ENCODE assay signal across 8 cellular contexts in genomic region chr9:114501786-114502682, GRCh38. TPM values are rescaled to one million over a fixed set of nuclear protein-coding genes. Genes with fewer than 3 reads are reported as not detected.
A peak's percentile ranks its signal among the peaks of the same experiment; 100 is the strongest.
DNase-seq lines count a peak whose midpoint lies in the region; ATAC-seq, FAIRE-seq and TF ChIP-seq lines count a peak whose summit lies in the region.

No MANE protein-coding gene starts in this region.

- WGBS in A549 (ENCODE audit: missing lambda C conversion rate): 32% methylated on average over 9 of the region's 12 CpGs

- intact Hi-C loops in HCT116 (cut with micrococcal nuclease): no loop called here

- peak overlapping the region; percentile 80 for H3K4me2 ChIP-seq in A549
- no peak overlapping the region; the same call in 1 of the 2 replicates for H3K4me2 ChIP-seq in HCT116 (ENCODE audit: low read length)

- TF ChIP-seq EP300 in A549 (IDR thresholded peaks at IDR 0.05): no peak

- TF ChIP-seq RAD21 in A549 (conservative IDR thresholded peaks at IDR 0.05 in 1 of 2, IDR thresholded peaks at IDR 0.05 in 1 of 2) (no peak), HCT116 (IDR thresholded peaks at IDR 0.05; ENCODE audit: low read depth) (no peak)

- H3K27me3 Mint-ChIP-seq in activated naive CD8-positive, alpha-beta T cell treated with anti-CD3 and anti-CD28 coated beads, Interleukin-2, amount 50 U/mL, for 24 hours: peaks cover 8% of the 10 kb centered on the region
- H3K27me3 Mint-ChIP-seq in T-helper 2 cell treated with Interferon-gamma antibody and Interleukin-4, amounts not matched to agents 5 μg/mL and 100 μg/mL, for 36 hours (ENCODE audit: low read depth): peaks cover 52% of the 10 kb centered on the region

- H3K9ac ChIP-seq in HCT116 (ENCODE audit: low read length): no peak overlapping the region

- no peaks in the 10 kb centered on the region for H3K9me3 ChIP-seq in A549
- no peaks in the 10 kb centered on the region for H3K9me3 ChIP-seq in HCT116 (ENCODE audit: control insufficient read depth in 1 of 2, insufficient read depth in 1 of 2, low read depth in 1 of 2, low read length in 2 of 2)

- H3K4me3 ChIP-seq in A549 (no peak overlapping the region), HCT116 (replicated peaks in 1 of 2; ENCODE audit: low read depth in 1 of 2, low read length in 2 of 2) (no peak overlapping the region)

- H3K27ac Mint-ChIP-seq in activated naive CD8-positive, alpha-beta T cell treated with anti-CD3 and anti-CD28 coated beads, Interleukin-2, amount 50 U/mL, for 24 hours: no peak overlapping the region
- H3K27ac Mint-ChIP-seq in T-helper 2 cell treated with Interferon-gamma antibody and Interleukin-4, amounts not matched to agents 5 μg/mL and 100 μg/mL, for 36 hours: no peak overlapping the region

- H3K4me1 ChIP-seq in A549 (peaks cover 27% of the 10 kb centered on the region), HCT116 (ENCODE audit: control insufficient read depth in 1 of 2, insufficient read depth in 2 of 2, low read length in 2 of 2) (peaks cover 4 to 32% of the 10 kb centered on the region in 2 experiments; a peak in 3 of 4 replicates)

- peaks cover 49% of the 10 kb centered on the region for H3K4me1 Mint-ChIP-seq in activated naive CD8-positive, alpha-beta T cell treated with anti-CD3 and anti-CD28 coated beads, Interleukin-2, amount 50 U/mL, for 24 hours
- peaks cover 15% of the 10 kb centered on the region for H3K4me1 Mint-ChIP-seq in T-helper 2 cell treated with Interferon-gamma antibody and Interleukin-4, amounts not matched to agents 5 μg/mL and 100 μg/mL, for 36 hours (ENCODE audit: low read depth)

- no peak for FAIRE-seq in A549 (lab: Jason Lieb, UNC)

- H3K9me2 ChIP-seq in HCT116 (ENCODE audit: insufficient read depth): no peaks in the 10 kb centered on the region

- CTCF ChIA-PET in A549 (lab: Yijun Ruan, JAX) (interaction anchor here (0.9 to 10.7 kb wide), 8 partner anchors 9 to 157 kb away, joined by 3 to 104 read pairs (median 5); partner anchors contain the start of gene ATP6V1G1), HCT116 (lab: Charles Lee) (interaction anchor here (1.0 kb wide), 1 partner anchor 151 kb away, joined by 3 read pairs; no protein-coding TSS in a partner anchor)

- peaks cover 4% of the 10 kb centered on the region for H3K27me3 ChIP-seq in HCT116 (ENCODE audit: insufficient read depth, low read length)

- POLR2A ChIA-PET in A549 (lab: Yijun Ruan, JAX): interaction anchor here (0.7 to 5.8 kb wide), 4 partner anchors 49 to 178 kb away, joined by 4 to 45 read pairs (median 7); partner anchors contain the start of genes ATP6V1G1 and TMEM268
- POLR2A ChIA-PET in HCT116 (lab: Charles Lee): interaction anchor here (0.9 kb wide), 1 partner anchor 86 kb away, joined by 3 read pairs; the partner anchor contains the start of gene ATP6V1G1

- H3K36me3 Mint-ChIP-seq in activated naive CD8-positive, alpha-beta T cell treated with anti-CD3 and anti-CD28 coated beads, Interleukin-2, amount 50 U/mL, for 24 hours (ENCODE audit: low read depth): no peaks in the 10 kb centered on the region
- H3K36me3 Mint-ChIP-seq in T-helper 2 cell treated with Interferon-gamma antibody and Interleukin-4, amounts not matched to agents 5 μg/mL and 100 μg/mL, for 36 hours (ENCODE audit: low read depth): no peaks in the 10 kb centered on the region

- TSS peak; percentile 5 for BruUV-seq in HCT116 (replicated peaks; lab: Mats Ljungman, UMichigan)

- H3K4me3 Mint-ChIP-seq in activated naive CD8-positive, alpha-beta T cell treated with anti-CD3 and anti-CD28 coated beads, Interleukin-2, amount 50 U/mL, for 24 hours: peak overlapping the region; percentile 64
- H3K4me3 Mint-ChIP-seq in T-helper 2 cell treated with Interferon-gamma antibody and Interleukin-4, amounts not matched to agents 5 μg/mL and 100 μg/mL, for 36 hours: no peak overlapping the region

- H3K79me2 ChIP-seq in HCT116 (ENCODE audit: insufficient read depth, low read length): peaks cover 3% of the 10 kb centered on the region; the same call in 1 of the 2 replicates

- no peaks in the 10 kb centered on the region for H4K20me1 ChIP-seq in HCT116 (ENCODE audit: insufficient read depth)

- H3K27ac ChIP-seq in A549 (peak overlapping the region; percentile 40 to 74; a peak in 5 of 6 replicates), HCT116 (ENCODE audit: low read depth, low read length) (no peak overlapping the region)

- no peak overlapping the region for H2AFZ ChIP-seq in HCT116 (ENCODE audit: low read depth, low read length, poor library complexity, severe bottlenecking)

- TF ChIP-seq CTCF in A549 (IDR thresholded peaks at IDR 0.05): no peak
- no peak for TF ChIP-seq CTCF in HCT116 (IDR thresholded peaks at IDR 0.05 in 2 of 3, conservative IDR thresholded peaks at IDR 0.05 in 1 of 3; ENCODE audit: borderline replicate concordance in 1 of 3, insufficient read depth in 1 of 3, low read depth in 2 of 3, low read length in 2 of 3)

- DNase-seq in A549 (ENCODE audit: low read depth in 1 of 2, low spot score in 1 of 2): peak; percentile 30 to 53
- DNase-seq in HCT116 (ENCODE audit: low read depth, low spot score): no peak
- no peak for DNase-seq in activated naive CD8-positive, alpha-beta T cell treated with anti-CD3 and anti-CD28 coated beads, Interleukin-2, amount 50 U/mL, for 24 hours
- peak; percentile 19 for DNase-seq in kidney glomerular epithelial cell (lab: John Stamatoyannopoulos, UW)
- no peak for DNase-seq in HUDEP-2 (lab: John Stamatoyannopoulos, UW; ENCODE audit: unreplicated experiment in 76 of 76)
- DNase-seq in NCI-H1048 (lab: John Stamatoyannopoulos, UW): no peak
- DNase-seq in activated naive CD4-positive, alpha-beta T cell treated with anti-CD3 and anti-CD28 coated beads, Interleukin-2, amount 50 U/mL, for 16 hours: no peak
- DNase-seq in T-helper 2 cell treated with Interferon-gamma antibody and Interleukin-4, amounts not matched to agents 5 μg/mL and 100 μg/mL, for 36 hours (ENCODE audit: low spot score): no peak

- H3K36me3 ChIP-seq in HCT116 (ENCODE audit: control insufficient read depth in 1 of 2, insufficient read depth in 2 of 2, low read length in 2 of 2): no peaks in the 10 kb centered on the region

- H3K9me3 Mint-ChIP-seq in activated naive CD8-positive, alpha-beta T cell treated with anti-CD3 and anti-CD28 coated beads, Interleukin-2, amount 50 U/mL, for 24 hours: no peaks in the 10 kb centered on the region
- H3K9me3 Mint-ChIP-seq in T-helper 2 cell treated with Interferon-gamma antibody and Interleukin-4, amounts not matched to agents 5 μg/mL and 100 μg/mL, for 36 hours: no peaks in the 10 kb centered on the region

- ATAC-seq in A549: peak in 1 of 2 experiments; percentile 21; a peak in 3 of 6 replicates
- ATAC-seq in HCT116: no peak
- peak; percentile 6 for ATAC-seq in activated naive CD8-positive, alpha-beta T cell treated with anti-CD3 and anti-CD28 coated beads, Interleukin-2, amount 50 U/mL, for 24 hours

- RAD21 ChIA-PET in HCT116 (lab: Charles Lee; ENCODE audit: low non-redundant PET in 1 of 2, low total read pairs in 2 of 2, uncharacterized antibody in 2 of 2, unreplicated experiment in 2 of 2): no interaction called here

- TF ChIP-seq POLR2A in A549 (IDR thresholded peaks at IDR 0.05; ENCODE audit: low read length) (no peak), HCT116 (IDR thresholded peaks at IDR 0.05; ENCODE audit: borderline replicate concordance, extremely low read depth, insufficient read depth, insufficient read length) (no peak)

TF ChIP-seq in A549, 52 proteins besides CTCF, POLR2A, EP300 and RAD21:
- TF ChIP-seq ZNF302 (CRISPR knock-in tag; IDR thresholded peaks at IDR 0.05): no peak
TF ChIP-seq in A549: peak in this region for 0.

TF ChIP-seq in HCT116, 20 proteins besides CTCF, POLR2A, EP300 and RAD21:
- TF ChIP-seq JUND (IDR thresholded peaks at IDR 0.05): no peak
- no peak for TF ChIP-seq EZH2phosphoT487 (IDR thresholded peaks at IDR 0.05; ENCODE audit: borderline replicate concordance)
- TF ChIP-seq, protein P1, sequence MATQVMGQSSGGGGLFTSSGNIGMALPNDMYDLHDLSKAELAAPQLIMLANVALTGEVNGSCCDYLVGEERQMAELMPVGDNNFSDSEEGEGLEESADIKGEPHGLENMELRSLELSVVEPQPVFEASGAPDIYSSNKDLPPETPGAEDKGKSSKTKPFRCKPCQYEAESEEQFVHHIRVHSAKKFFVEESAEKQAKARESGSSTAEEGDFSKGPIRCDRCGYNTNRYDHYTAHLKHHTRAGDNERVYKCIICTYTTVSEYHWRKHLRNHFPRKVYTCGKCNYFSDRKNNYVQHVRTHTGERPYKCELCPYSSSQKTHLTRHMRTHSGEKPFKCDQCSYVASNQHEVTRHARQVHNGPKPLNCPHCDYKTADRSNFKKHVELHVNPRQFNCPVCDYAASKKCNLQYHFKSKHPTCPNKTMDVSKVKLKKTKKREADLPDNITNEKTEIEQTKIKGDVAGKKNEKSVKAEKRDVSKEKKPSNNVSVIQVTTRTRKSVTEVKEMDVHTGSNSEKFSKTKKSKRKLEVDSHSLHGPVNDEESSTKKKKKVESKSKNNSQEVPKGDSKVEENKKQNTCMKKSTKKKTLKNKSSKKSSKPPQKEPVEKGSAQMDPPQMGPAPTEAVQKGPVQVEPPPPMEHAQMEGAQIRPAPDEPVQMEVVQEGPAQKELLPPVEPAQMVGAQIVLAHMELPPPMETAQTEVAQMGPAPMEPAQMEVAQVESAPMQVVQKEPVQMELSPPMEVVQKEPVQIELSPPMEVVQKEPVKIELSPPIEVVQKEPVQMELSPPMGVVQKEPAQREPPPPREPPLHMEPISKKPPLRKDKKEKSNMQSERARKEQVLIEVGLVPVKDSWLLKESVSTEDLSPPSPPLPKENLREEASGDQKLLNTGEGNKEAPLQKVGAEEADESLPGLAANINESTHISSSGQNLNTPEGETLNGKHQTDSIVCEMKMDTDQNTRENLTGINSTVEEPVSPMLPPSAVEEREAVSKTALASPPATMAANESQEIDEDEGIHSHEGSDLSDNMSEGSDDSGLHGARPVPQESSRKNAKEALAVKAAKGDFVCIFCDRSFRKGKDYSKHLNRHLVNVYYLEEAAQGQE (IDR thresholded peaks at IDR 0.05; ENCODE audit: low read depth): no peak

RNA-seq across cellular contexts. Expression of gene WHRN, which starts 3.2 kb away (rescaled TPM):
- polyA plus RNA-seq in A549 (2011; rRNA removed) (1.2 and 1.5 TPM in 2 replicates), A549 (2017; fragmentation: RNase III; extraction: RNeasy Plus Mini Kit Qiagen cat#74134 plus additional on column Dnase treatment) (2.7 to 3.2 TPM (median 2.9 TPM) in 3 replicates)
- polyA plus RNA-seq in A549 (2012; cell fraction: cytosol; rRNA removed): 2.1 and 3.1 TPM in 2 replicates
- polyA plus RNA-seq in A549 (2012; cell fraction: nucleus; rRNA removed): 12.6 and 13.9 TPM in 2 replicates
- 1.3 and 2.1 TPM in 2 replicates for polyA minus RNA-seq in A549 (2011; rRNA and poly(A)+ RNA removed)
- total RNA-seq in HCT116 (2021; ENCODE audit: unreplicated experiment): 12.8 TPM
- 13.1 and 15.7 TPM in 2 replicates for polyA plus RNA-seq in HCT116 (2012)

Comparison
In these comparisons a context has a peak if more than half of its experiments do, and no peak if none do; other contexts are left out.
1. DNase-seq: peak in A549 (2 of 2) and kidney glomerular epithelial cell (single experiment); none in HCT116 (single experiment), activated naive CD8-positive, alpha-beta T cell treated with anti-CD3 and anti-CD28 coated beads, Interleukin-2, amount 50 U/mL, for 24 hours (single experiment), HUDEP-2 (0 of 76), NCI-H1048 (single experiment), activated naive CD4-positive, alpha-beta T cell treated with anti-CD3 and anti-CD28 coated beads, Interleukin-2, amount 50 U/mL, for 16 hours (single experiment) and T-helper 2 cell treated with Interferon-gamma antibody and Interleukin-4, amounts not matched to agents 5 μg/mL and 100 μg/mL, for 36 hours (single experiment).